1 cellular context compared by ENCODE assay signal in genomic region chr15:88613074-88613944, GRCh38.
TF ChIP-seq lines count a peak whose summit lies in the region.

No MANE protein-coding gene starts in this region.

TF ChIP-seq in HCT116, 20 proteins besides CTCF, POLR2A, EP300 and RAD21 (continued from another document):
- TF ChIP-seq FOSL1 (IDR thresholded peaks at IDR 0.05; ENCODE audit: low read depth) (no peak), CEBPB (IDR thresholded peaks at IDR 0.05; ENCODE audit: low read depth) (no peak)
